ENCODE assay signal across 31 cellular contexts in the genomic region with DNA sequence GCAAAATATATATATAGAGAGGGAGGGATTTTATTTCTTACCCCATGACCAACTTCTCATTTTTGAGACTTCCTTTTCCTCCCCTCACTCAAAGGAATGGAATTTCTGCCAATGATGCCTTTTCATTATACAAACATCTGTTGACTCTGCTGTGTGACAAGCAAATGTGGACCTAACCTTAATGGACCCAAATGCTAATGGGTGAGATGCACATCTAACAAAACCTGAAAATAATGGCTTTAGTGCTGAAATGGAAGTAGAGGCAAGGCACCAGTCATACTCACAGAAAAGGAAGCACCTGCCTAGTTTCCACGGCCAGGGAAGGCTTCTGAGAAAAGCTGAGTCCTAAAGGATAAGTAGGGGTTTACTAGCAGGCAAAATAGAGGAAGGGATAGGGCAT. TPM values are rescaled to one million over a fixed set of nuclear protein-coding genes. Genes with fewer than 3 reads are reported as not detected.
DNase-seq lines count a peak whose midpoint lies in the region; ATAC-seq and TF ChIP-seq lines count a peak whose summit lies in the region.
"Had no signal": no experiment of that assay in that cellular context is flagged by ENCODE, and none has a peak within 500 bp of the region (broad histone marks: within the 10 kb centered on the region; RNA-seq: fewer than 3 reads in every experiment).

No MANE protein-coding gene starts in this region.

- dilution Hi-C loops in IMR-90 (cut with HindIII; ENCODE audit: low sequenced_read_pairs, unreplicated experiment) = no loop called here

- no peaks in the 10 kb centered on the region for H3K9me3 ChIP-seq in BLaER1 treated with 17β-estradiol and CSF1 and Interleukin-3, amounts not matched to agents 10 nM and 100 nM (replicated peaks in 1 of 11)
- H3K9me3 ChIP-seq in IMR-90 (ENCODE audit: control insufficient read depth, insufficient read depth, low read length) = no peaks in the 10 kb centered on the region; the same call in 1 of the 2 replicates
- H3K9me3 ChIP-seq in naive thymus-derived CD4-positive, alpha-beta T cell (ENCODE audit: control insufficient read depth in 2 of 3, low read length in 3 of 3) = no peaks in the 10 kb centered on the region
- H3K9me3 ChIP-seq: BE2C, HAP-1, SJCRH30 had no signal

- H2AK5ac ChIP-seq in IMR-90 (ENCODE audit: low read depth, low read length) = peak overlapping the region; percentile 1; the same call in 1 of the 2 replicates

- no peak for DNase-seq in activated CD4-positive, alpha-beta memory T cell treated with anti-CD3 and anti-CD28 coated beads for 36 hours
- no peak for DNase-seq in activated CD4-positive, alpha-beta memory T cell treated with anti-CD3 and anti-CD28 coated beads, Interleukin-2, amount 10 ng/mL, durations not matched to agents 7 days and 5 days
- no peak for DNase-seq in IMR-90
- no peak for DNase-seq in naive thymus-derived CD4-positive, alpha-beta T cell
- no peak for DNase-seq in posterior cingulate gyrus
- DNase-seq in NCI-H2029 treated with DMSO at 0.1 percent for 48 hours (lab: John Stamatoyannopoulos, UW) = no peak
- DNase-seq: BE2C; CD8-positive, alpha-beta memory T cell; DMS 273 treated with DMSO at 0.1 percent for 48 hours; DMS79; EL; GDM1; GOT3; MV-4-11; NCI-H1105; NCI-H1436 treated with DMSO at 0.1 percent for 48 hours; NCI-H187 treated with DMSO at 0.1 percent for 48 hours; NCI-H446; NCI-H526; NCI-H82; NK-92 treated with Interleukin-12 subunit alpha and Interleukin-12 subunit beta, amount 100 ng/mL, for 24 hours; PC-3; SJCRH30 had no signal

- H3K9me1 ChIP-seq in IMR-90 (ENCODE audit: insufficient read depth, low read length) = peaks cover 12% of the 10 kb centered on the region

- peak overlapping the region in 3 of 11 experiments; percentile 33 to 51 (median 39); a peak in 5 of 22 replicates for H3K27ac ChIP-seq in BLaER1 treated with 17β-estradiol and CSF1 and Interleukin-3, amounts not matched to agents 10 nM and 100 nM
- no peak overlapping the region for H3K27ac ChIP-seq in IMR-90 (ENCODE audit: insufficient read depth, low read length)
- H3K27ac ChIP-seq in naive thymus-derived CD4-positive, alpha-beta T cell (ENCODE audit: low read depth, low read length) = no peak overlapping the region
- H3K27ac ChIP-seq: 22Rv1, HL-60, SJCRH30 had no signal

- H2BK5ac ChIP-seq in IMR-90 (ENCODE audit: low read depth, low read length, poor library complexity, severe bottlenecking) = no peak overlapping the region

- H3K4me2 ChIP-seq in BLaER1 treated with 17β-estradiol and CSF1 and Interleukin-3, amounts not matched to agents 10 nM and 100 nM = peak overlapping the region; percentile 20 to 89 (median 59); a peak in 18 of 22 replicates
- no peak overlapping the region for H3K4me2 ChIP-seq in IMR-90 (ENCODE audit: low read depth, low read length)

- no peaks in the 10 kb centered on the region for H3K27me3 ChIP-seq in BLaER1 treated with 17β-estradiol and CSF1 and Interleukin-3, amounts not matched to agents 10 nM and 100 nM
- no peaks in the 10 kb centered on the region for H3K27me3 ChIP-seq in IMR-90 (ENCODE audit: control insufficient read depth, insufficient read depth, low read length)
- H3K27me3 ChIP-seq in naive thymus-derived CD4-positive, alpha-beta T cell (ENCODE audit: control insufficient read depth in 2 of 2, insufficient read depth in 2 of 2, low read length in 2 of 2) = no peaks in the 10 kb centered on the region
- H3K27me3 ChIP-seq: BE2C, SJCRH30 had no signal

- H2BK20ac ChIP-seq in IMR-90 (ENCODE audit: low read depth, low read length) = 0 out of 2 replicates have a peak overlapping the region, but pooled peaks have one; percentile 17

- no peak overlapping the region for H4K91ac ChIP-seq in IMR-90 (ENCODE audit: insufficient read depth, low read depth, low read length)

- no peak overlapping the region for H3K23ac ChIP-seq in IMR-90 (ENCODE audit: low read depth, low read length)

- no peak overlapping the region for H4K5ac ChIP-seq in IMR-90 (ENCODE audit: low read depth, low read length)

- H3K79me1 ChIP-seq in IMR-90 (ENCODE audit: low read depth in 1 of 2, low read length in 2 of 2) = peaks cover 0 to 8% of the 10 kb centered on the region in 2 experiments; a peak in 2 of 4 replicates

- no peak overlapping the region for H2AFZ ChIP-seq in IMR-90 (replicated peaks; ENCODE audit: low read length, poor library complexity)

- peak overlapping the region; percentile 26 for H3K27ac Mint-ChIP-seq in activated CD4-positive, alpha-beta memory T cell treated with anti-CD3 and anti-CD28 coated beads for 36 hours
- no peak overlapping the region for H3K27ac Mint-ChIP-seq in activated CD4-positive, alpha-beta memory T cell treated with anti-CD3 and anti-CD28 coated beads, Interleukin-2, amount 10 ng/mL, durations not matched to agents 7 days and 5 days
- H3K27ac Mint-ChIP-seq in naive thymus-derived CD4-positive, alpha-beta T cell = peak overlapping the region in 6 of 9 donors; percentile 4 to 81 (median 35)

- H3K4ac ChIP-seq in IMR-90 (ENCODE audit: low read depth, low read length) = no peak overlapping the region

- peaks cover 46% of the 10 kb centered on the region for H3K4me1 Mint-ChIP-seq in activated CD4-positive, alpha-beta memory T cell treated with anti-CD3 and anti-CD28 coated beads for 36 hours (ENCODE audit: low read depth)
- peaks cover 47% of the 10 kb centered on the region for H3K4me1 Mint-ChIP-seq in activated CD4-positive, alpha-beta memory T cell treated with anti-CD3 and anti-CD28 coated beads, Interleukin-2, amount 10 ng/mL, durations not matched to agents 7 days and 5 days
- H3K4me1 Mint-ChIP-seq in naive thymus-derived CD4-positive, alpha-beta T cell = peaks cover 31 to 66% (median 59%) of the 10 kb centered on the region in 7 donors

- 0 out of 22 replicates have a peak, but pooled peaks cover 0 to 3% (median 0%) of the 10 kb centered on the region in 11 experiments for H4K20me1 ChIP-seq in BLaER1 treated with 17β-estradiol and CSF1 and Interleukin-3, amounts not matched to agents 10 nM and 100 nM
- H4K20me1 ChIP-seq in IMR-90 (ENCODE audit: insufficient read depth, low read length) = no peaks in the 10 kb centered on the region

- no TSS peak for BruUV-seq in IMR-90 (replicated peaks; lab: Mats Ljungman, UMichigan)

- ATAC-seq in IMR-90 (ENCODE audit: low read depth) = no peak
- ATAC-seq in naive thymus-derived CD4-positive, alpha-beta T cell = no peak
- no peak for ATAC-seq in HG03521 (IDR thresholded peaks at IDR 0.05; ENCODE audit: unreplicated experiment)
- ATAC-seq: GM12878, PC-3, Right ventricle myocardium inferior, SK-N-SH treated with all-trans-retinoic acid at 6 μM for 48 hours had no signal

- peak overlapping the region in 1 of 11 experiments; percentile 8; a peak in 1 of 22 replicates for H3K9ac ChIP-seq in BLaER1 treated with 17β-estradiol and CSF1 and Interleukin-3, amounts not matched to agents 10 nM and 100 nM
- no peak overlapping the region for H3K9ac ChIP-seq in IMR-90 (ENCODE audit: low read depth, low read length)

- no peak overlapping the region; the same call in 2 of the 3 replicates for H2BK15ac ChIP-seq in IMR-90 (ENCODE audit: low read depth, low read length)

- no peak overlapping the region for H2AK9ac ChIP-seq in IMR-90 (replicated peaks; ENCODE audit: low read depth, low read length, poor library complexity)

- POLR2A ChIA-PET in activated CD4-positive, alpha-beta memory T cell treated with anti-CD3 and anti-CD28 coated beads for 36 hours (lab: Charles Lee) = no interaction called here
- POLR2A ChIA-PET in activated CD4-positive, alpha-beta memory T cell treated with anti-CD3 and anti-CD28 coated beads, Interleukin-2, amount 10 ng/mL, durations not matched to agents 7 days and 5 days (lab: Charles Lee) = no interaction called here
- POLR2A ChIA-PET in IMR-90 (lab: Charles Lee; ENCODE audit: unreplicated experiment) = no interaction called here
- POLR2A ChIA-PET in naive thymus-derived CD4-positive, alpha-beta T cell (lab: Charles Lee) = interaction anchor here (2.0 kb wide), 1 partner anchor 10 kb away, joined by 10 read pairs; no protein-coding TSS in a partner anchor

- no peak overlapping the region for H3K4me3 Mint-ChIP-seq in activated CD4-positive, alpha-beta memory T cell treated with anti-CD3 and anti-CD28 coated beads for 36 hours
- H3K4me3 Mint-ChIP-seq in activated CD4-positive, alpha-beta memory T cell treated with anti-CD3 and anti-CD28 coated beads, Interleukin-2, amount 10 ng/mL, durations not matched to agents 7 days and 5 days = no peak overlapping the region
- H3K4me3 Mint-ChIP-seq in naive thymus-derived CD4-positive, alpha-beta T cell = peak overlapping the region in 3 of 10 donors; percentile 14 to 34 (median 16)

- H3K4me3 ChIP-seq in BLaER1 treated with 17β-estradiol and CSF1 and Interleukin-3, amounts not matched to agents 10 nM and 100 nM = 0 out of 20 replicates have a peak overlapping the region, but pooled peaks of 1 of the 10 experiments have one; percentile 3
- H3K4me3 ChIP-seq in IMR-90 (ENCODE audit: insufficient read depth, low read depth, low read length) = no peak overlapping the region
- no peak overlapping the region for H3K4me3 ChIP-seq in naive thymus-derived CD4-positive, alpha-beta T cell (ENCODE audit: low read length)
- H3K4me3 ChIP-seq: GM12878, HAP-1, SJCRH30 had no signal

- intact Hi-C loops in activated CD4-positive, alpha-beta memory T cell treated with anti-CD3 and anti-CD28 coated beads for 36 hours (cut with micrococcal nuclease) = no loop called here
- intact Hi-C loops in IMR-90 (cut with micrococcal nuclease) = no loop called here
- intact Hi-C loops in naive thymus-derived CD4-positive, alpha-beta T cell (cut with micrococcal nuclease) = no loop called here
- intact Hi-C loops in posterior cingulate gyrus (cut with DNase I) = no loop called here

- peaks cover 9% of the 10 kb centered on the region for H3K36me3 Mint-ChIP-seq in activated CD4-positive, alpha-beta memory T cell treated with anti-CD3 and anti-CD28 coated beads for 36 hours
- peaks cover 36% of the 10 kb centered on the region for H3K36me3 Mint-ChIP-seq in activated CD4-positive, alpha-beta memory T cell treated with anti-CD3 and anti-CD28 coated beads, Interleukin-2, amount 10 ng/mL, durations not matched to agents 7 days and 5 days (ENCODE audit: low read depth)
- H3K36me3 Mint-ChIP-seq in naive thymus-derived CD4-positive, alpha-beta T cell = peaks cover 0 to 22% (median 0%) of the 10 kb centered on the region in 5 donors

- no peak for TF ChIP-seq CTCF in IMR-90 (conservative IDR thresholded peaks at IDR 0.05; ENCODE audit: low read depth, low read length)

- TF ChIP-seq RAD21 in IMR-90 (IDR thresholded peaks at IDR 0.05; ENCODE audit: low read length) = no peak

- no peak overlapping the region for H4K8ac ChIP-seq in IMR-90 (ENCODE audit: low read depth in 2 of 2, low read length in 2 of 2)

- no peak overlapping the region for H3K18ac ChIP-seq in IMR-90 (ENCODE audit: low read depth, low read length)

- peaks cover 31 to 60% (median 38%) of the 10 kb centered on the region in 10 experiments for H3K4me1 ChIP-seq in BLaER1 treated with 17β-estradiol and CSF1 and Interleukin-3, amounts not matched to agents 10 nM and 100 nM
- H3K4me1 ChIP-seq in IMR-90 (ENCODE audit: control insufficient read depth, insufficient read depth, low read length) = peaks cover 28% of the 10 kb centered on the region
- H3K4me1 ChIP-seq in naive thymus-derived CD4-positive, alpha-beta T cell (ENCODE audit: control insufficient read depth in 2 of 2, insufficient read depth in 2 of 2, low read length in 2 of 2) = peaks cover 22 to 33% of the 10 kb centered on the region in 2 donors

- no peaks in the 10 kb centered on the region for H3K36me3 ChIP-seq in BLaER1 treated with 17β-estradiol and CSF1 and Interleukin-3, amounts not matched to agents 10 nM and 100 nM
- H3K36me3 ChIP-seq in IMR-90 (ENCODE audit: control insufficient read depth, insufficient read depth, low read length) = no peaks in the 10 kb centered on the region
- no peaks in the 10 kb centered on the region for H3K36me3 ChIP-seq in naive thymus-derived CD4-positive, alpha-beta T cell (ENCODE audit: control insufficient read depth in 2 of 3, insufficient read depth in 3 of 3, low read length in 3 of 3)
- H3K36me3 ChIP-seq: BE2C, HAP-1, SJCRH30 had no signal

- in situ Hi-C loops in IMR-90 (cut with MboI; ENCODE audit: low sequenced_read_pairs) = no loop called here

- peaks cover 4% of the 10 kb centered on the region for H3K9me3 Mint-ChIP-seq in activated CD4-positive, alpha-beta memory T cell treated with anti-CD3 and anti-CD28 coated beads for 36 hours
- H3K9me3 Mint-ChIP-seq in activated CD4-positive, alpha-beta memory T cell treated with anti-CD3 and anti-CD28 coated beads, Interleukin-2, amount 10 ng/mL, durations not matched to agents 7 days and 5 days = peaks cover 20% of the 10 kb centered on the region
- H3K9me3 Mint-ChIP-seq in naive thymus-derived CD4-positive, alpha-beta T cell = peaks cover 0 to 9% (median 0%) of the 10 kb centered on the region in 11 donors
- H3K9me3 Mint-ChIP-seq: CD8-positive, alpha-beta memory T cell had no signal

- CTCF ChIA-PET in activated CD4-positive, alpha-beta memory T cell treated with anti-CD3 and anti-CD28 coated beads for 36 hours (lab: Charles Lee) = no interaction called here
- CTCF ChIA-PET in activated CD4-positive, alpha-beta memory T cell treated with anti-CD3 and anti-CD28 coated beads, Interleukin-2, amount 10 ng/mL, durations not matched to agents 7 days and 5 days (lab: Charles Lee) = no interaction called here
- CTCF ChIA-PET in IMR-90 (lab: Yijun Ruan, JAX) = no interaction called here
- CTCF ChIA-PET in naive thymus-derived CD4-positive, alpha-beta T cell (lab: Charles Lee) = no interaction called here

- no peak overlapping the region for H2BK120ac ChIP-seq in IMR-90 (ENCODE audit: low read depth, low read length)

- no peaks in the 10 kb centered on the region for H3K27me3 Mint-ChIP-seq in activated CD4-positive, alpha-beta memory T cell treated with anti-CD3 and anti-CD28 coated beads for 36 hours
- no peaks in the 10 kb centered on the region for H3K27me3 Mint-ChIP-seq in activated CD4-positive, alpha-beta memory T cell treated with anti-CD3 and anti-CD28 coated beads, Interleukin-2, amount 10 ng/mL, durations not matched to agents 7 days and 5 days
- no peaks in the 10 kb centered on the region for H3K27me3 Mint-ChIP-seq in naive thymus-derived CD4-positive, alpha-beta T cell

- no peak overlapping the region for H3K56ac ChIP-seq in IMR-90 (ENCODE audit: extremely low read depth, insufficient read depth, low read length)

- no peak for TF ChIP-seq POLR2A in IMR-90 (IDR thresholded peaks at IDR 0.05; ENCODE audit: low read depth, low read length)

- 0 out of 2 replicates have a peak overlapping the region, but pooled peaks have one; percentile 7 for H3K14ac ChIP-seq in IMR-90 (replicated peaks; ENCODE audit: low read depth, low read length)

- 100% methylated on average over 1 of the region's 1 CpG; no CpG with 5 or more reads in 1 of the 2 experiments for WGBS in IMR-90 (ENCODE audit: extremely low coverage in 2 of 2, insufficient read length in 1 of 2), 2 experiments

RNA-seq across cellular contexts. Expression of gene GNG2, which starts 3.5 kb away (rescaled TPM):
- 100 to 1,000 TPM; 146 TPM for total RNA-seq in activated CD4-positive, alpha-beta memory T cell treated with anti-CD3 and anti-CD28 coated beads for 36 hours
- total RNA-seq in activated CD4-positive, alpha-beta memory T cell treated with anti-CD3 and anti-CD28 coated beads, Interleukin-2, amount 10 ng/mL, durations not matched to agents 7 days and 5 days = 100 to 1,000 TPM; 296 to 304 TPM
- 13.1 and 18.6 TPM in 2 replicates for total RNA-seq in IMR-90 (2012; rRNA removed)
- polyA plus RNA-seq in IMR-90 (2012; rRNA removed) = 13.5 and 14.6 TPM in 2 replicates
- polyA plus RNA-seq in IMR-90 (2012; cell fraction: cytosol; rRNA removed) = 4.8 and 7.4 TPM in 2 replicates
- polyA plus RNA-seq in IMR-90 (2012; cell fraction: nucleus; rRNA removed; ENCODE audit: low replicate concordance) = 1.1 and 6.2 TPM in 2 replicates
- 100 to 1,000 TPM in 3 of 5 experiments, 10 to 100 TPM in 2; 62.1 to 199 (median 106) TPM for total RNA-seq in naive thymus-derived CD4-positive, alpha-beta T cell
- 100 to 1,000 TPM; 117 to 135 TPM for polyA plus RNA-seq in naive thymus-derived CD4-positive, alpha-beta T cell
